8 cellular contexts compared by ENCODE assay signal in genomic region chr12:110124184-110124995, GRCh38. TPM values are rescaled to one million over a fixed set of nuclear protein-coding genes. Genes with fewer than 3 reads are reported as not detected.
DNase-seq lines count a peak whose midpoint lies in the region; ATAC-seq lines count a peak whose summit lies in the region.

Gene IFT81 (plus strand): TSS chr12:110124357. CDS start chr12:110127381, 3,024 bp downstream.

- ATAC-seq in GM21526 (IDR thresholded peaks at IDR 0.05; ENCODE audit: low FRiP score, unreplicated experiment), result peak; percentile 74

- H3K27ac Mint-ChIP-seq in IgD-negative memory B cell, result peak within 1 kb of the TSS; percentile 44 to 89 (median 81)

- no peaks in the 10 kb centered on the region for H3K9me3 Mint-ChIP-seq in IgD-negative memory B cell

- H3K27ac ChIP-seq in epithelial cell of prostate, result peak within 1 kb of the TSS; percentile 46

- H3K27me3 Mint-ChIP-seq in IgD-negative memory B cell, result peaks cover 4% of the 10 kb centered on the region

- peaks cover 2% of the 10 kb centered on the region for H3K36me3 Mint-ChIP-seq in IgD-negative memory B cell

- no peaks in the 10 kb centered on the region for H3K27me3 ChIP-seq in mononuclear cell (ENCODE audit: insufficient read depth, low read length)

- peaks cover 5 to 7% (median 6%) of the 10 kb centered on the region in 3 donors for H3K4me1 Mint-ChIP-seq in IgD-negative memory B cell

- peak within 1 kb of the TSS; percentile 93 for H3K4me3 ChIP-seq in mononuclear cell (ENCODE audit: low read length)

- peaks cover 22% of the 10 kb centered on the region for H3K4me1 ChIP-seq in mononuclear cell (ENCODE audit: insufficient read depth, low read length)

- no peaks in the 10 kb centered on the region for H3K9me3 ChIP-seq in mononuclear cell (ENCODE audit: low read depth, low read length)

- DNase-seq in COLO829 (ENCODE audit: low spot score) (peak; percentile 95), OCI-M1 (lab: John Stamatoyannopoulos, UW) (peak; percentile 91), activated T-cell treated with anti-CD3 and anti-CD28 coated beads for 4 hours (peak; percentile 96), epithelial cell of prostate (ENCODE audit: low read depth, low spot score) (no peak)
- DNase-seq in stimulated activated CD8-positive, alpha-beta memory T cell treated with anti-CD3 and anti-CD28 coated beads, Interleukin-2, amount 100 ng/mL, for 48 hours (ENCODE audit: low read depth in 2 of 2), result peak; percentile 91 to 95

- H3K4me3 Mint-ChIP-seq in IgD-negative memory B cell, result peak within 1 kb of the TSS; percentile 91 to 97 (median 96)

RNA-seq across cellular contexts. Expression of gene IFT81, which starts in this region (rescaled TPM):
- 1.5 TPM for polyA plus RNA-seq in IgD-negative memory B cell
- 2.2 TPM for total RNA-seq in mononuclear cell
